In the genomic region with DNA sequence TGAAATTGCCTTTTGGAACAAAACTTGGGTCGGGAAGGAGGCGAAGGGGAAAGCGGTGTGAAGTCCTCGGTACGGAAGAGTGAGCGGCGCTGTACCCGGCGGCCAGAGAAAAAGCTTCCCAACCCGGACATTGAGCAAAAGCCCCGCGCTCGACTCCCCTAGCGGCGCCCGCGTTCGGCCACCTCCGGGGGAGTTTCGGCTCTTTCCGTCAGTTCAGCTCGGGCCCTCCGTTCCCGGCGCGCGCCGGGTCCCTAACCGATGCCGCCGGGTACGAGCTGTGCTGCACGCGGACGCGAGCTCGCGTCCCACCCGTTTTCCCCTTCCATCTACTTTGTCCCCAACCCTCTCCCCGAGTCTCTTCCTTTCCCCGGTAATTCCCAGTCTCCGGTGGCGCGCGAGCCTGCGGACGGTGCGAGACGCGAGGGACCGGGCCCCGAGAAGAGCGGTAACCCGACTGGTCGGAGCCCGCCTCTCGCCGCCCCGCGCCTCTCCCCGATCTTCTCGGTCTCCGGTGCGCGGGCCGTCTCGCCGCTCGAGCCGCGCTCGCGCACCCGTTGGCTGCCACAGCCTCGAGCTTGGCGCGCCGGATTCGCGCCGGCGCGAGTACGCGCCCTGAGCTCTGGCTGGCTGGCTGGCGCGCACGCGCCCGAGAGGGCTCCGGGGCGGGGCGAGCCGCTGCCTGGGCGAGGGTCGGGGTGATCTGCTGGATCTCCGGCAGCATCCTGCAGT, we compare ENCODE assay signal across 1 cellular context.
A peak's percentile ranks its signal among the peaks of the same experiment; 100 is the strongest.
TF ChIP-seq lines count a peak whose summit lies in the region.

No MANE protein-coding gene starts in this region.

TF ChIP-seq in K562, 482 proteins besides CTCF, POLR2A, EP300 and RAD21 (continued from another document and continues in another):
- TF ChIP-seq, protein P1, sequence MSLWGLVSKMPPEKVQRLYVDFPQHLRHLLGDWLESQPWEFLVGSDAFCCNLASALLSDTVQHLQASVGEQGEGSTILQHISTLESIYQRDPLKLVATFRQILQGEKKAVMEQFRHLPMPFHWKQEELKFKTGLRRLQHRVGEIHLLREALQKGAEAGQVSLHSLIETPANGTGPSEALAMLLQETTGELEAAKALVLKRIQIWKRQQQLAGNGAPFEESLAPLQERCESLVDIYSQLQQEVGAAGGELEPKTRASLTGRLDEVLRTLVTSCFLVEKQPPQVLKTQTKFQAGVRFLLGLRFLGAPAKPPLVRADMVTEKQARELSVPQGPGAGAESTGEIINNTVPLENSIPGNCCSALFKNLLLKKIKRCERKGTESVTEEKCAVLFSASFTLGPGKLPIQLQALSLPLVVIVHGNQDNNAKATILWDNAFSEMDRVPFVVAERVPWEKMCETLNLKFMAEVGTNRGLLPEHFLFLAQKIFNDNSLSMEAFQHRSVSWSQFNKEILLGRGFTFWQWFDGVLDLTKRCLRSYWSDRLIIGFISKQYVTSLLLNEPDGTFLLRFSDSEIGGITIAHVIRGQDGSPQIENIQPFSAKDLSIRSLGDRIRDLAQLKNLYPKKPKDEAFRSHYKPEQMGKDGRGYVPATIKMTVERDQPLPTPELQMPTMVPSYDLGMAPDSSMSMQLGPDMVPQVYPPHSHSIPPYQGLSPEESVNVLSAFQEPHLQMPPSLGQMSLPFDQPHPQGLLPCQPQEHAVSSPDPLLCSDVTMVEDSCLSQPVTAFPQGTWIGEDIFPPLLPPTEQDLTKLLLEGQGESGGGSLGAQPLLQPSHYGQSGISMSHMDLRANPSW (CRISPR knock-in tag; IDR thresholded peaks at IDR 0.05) = peak; percentile 43; the same call in 1 of the 2 replicates
- TF ChIP-seq AFF1 (IDR thresholded peaks at IDR 0.05; ENCODE audit: low read depth in 1 of 2, partially characterized antibody in 2 of 2) (no peak), EP400 (IDR thresholded peaks at IDR 0.05) (peak; percentile 76), XRCC4 (IDR thresholded peaks at IDR 0.05; ENCODE audit: extremely low read depth, insufficient read depth, insufficient read length) (no peak), SIN3B (IDR thresholded peaks at IDR 0.05; ENCODE audit: low read depth) (0 out of 2 replicates have a peak, but pooled peaks have one; percentile 13), ESRRA (IDR thresholded peaks at IDR 0.05; ENCODE audit: borderline replicate concordance, low read depth) (no peak; the same call in none of the 2 replicates), ZEB2 (IDR thresholded peaks at IDR 0.05) (no peak), FOXA1 (IDR thresholded peaks at IDR 0.05; ENCODE audit: borderline replicate concordance) (no peak), HIVEP1 (CRISPR knock-in tag; IDR thresholded peaks at IDR 0.05) (no peak), NFRKB (IDR thresholded peaks at IDR 0.05; ENCODE audit: low read depth) (peak; percentile 80; the same call in 1 of the 2 replicates), MTA1 (IDR thresholded peaks at IDR 0.05; ENCODE audit: borderline replicate concordance) (no peak), POLR3A (IDR thresholded peaks at IDR 0.05; ENCODE audit: borderline replicate concordance, extremely low read depth, insufficient read depth, insufficient read length) (no peak), ETS1 (conservative IDR thresholded peaks at IDR 0.05; ENCODE audit: control insufficient read depth, low read depth, low read length) (peak; percentile 15; the same call in 1 of the 2 replicates), ZNF436 (CRISPR knock-in tag; IDR thresholded peaks at IDR 0.05) (no peak), PURB (CRISPR knock-in tag; IDR thresholded peaks at IDR 0.05; ENCODE audit: low read depth) (no peak), KLF1 (tag; IDR thresholded peaks at IDR 0.05) (no peak), MCM3 (IDR thresholded peaks at IDR 0.05) (no peak), KDM5B (IDR thresholded peaks at IDR 0.05; ENCODE audit: insufficient replicate concordance, low read depth, low read length) (peak; percentile 81), L3MBTL2 (IDR thresholded peaks at IDR 0.05) (peak; percentile 86), ZBTB9 (CRISPR knock-in tag; IDR thresholded peaks at IDR 0.05) (no peak), SMARCC2 (IDR thresholded peaks at IDR 0.05; ENCODE audit: low read depth) (no peak), NONO (IDR thresholded peaks at IDR 0.05; ENCODE audit: low read depth in 2 of 2, low read length in 1 of 2) (peak; percentile 73 to 89), ZNF124 (CRISPR knock-in tag; IDR thresholded peaks at IDR 0.05) (no peak), TRIM25 (IDR thresholded peaks at IDR 0.05; ENCODE audit: borderline replicate concordance) (no peak), BRD9 (IDR thresholded peaks at IDR 0.05; ENCODE audit: low read depth, partially characterized antibody) (peak; percentile 25), ARID3B (CRISPR knock-in tag; IDR thresholded peaks at IDR 0.05; ENCODE audit: borderline replicate concordance) (no peak), BRF1 (IDR thresholded peaks at IDR 0.05; ENCODE audit: borderline replicate concordance, extremely low read depth, insufficient read length) (no peak), GTF2E2 (tag; IDR thresholded peaks at IDR 0.05) (peak; percentile 89; the same call in 1 of the 2 replicates), MXI1 (IDR thresholded peaks at IDR 0.05; ENCODE audit: low read depth, low read length) (no peak), MTA2 (IDR thresholded peaks at IDR 0.05; ENCODE audit: low read depth) (no peak), JUNB (CRISPR knock-in tag; conservative IDR thresholded peaks at IDR 0.05) (no peak), E2F6 (IDR thresholded peaks at IDR 0.05; ENCODE audit: borderline replicate concordance in 1 of 2, extremely low read depth in 1 of 2, insufficient read depth in 1 of 2, insufficient read length in 1 of 2, low read depth in 1 of 2, low read length in 1 of 2, poor library complexity in 1 of 2, severe bottlenecking in 1 of 2) (peak; percentile 79 to 86)
- TF ChIP-seq, protein P2, sequence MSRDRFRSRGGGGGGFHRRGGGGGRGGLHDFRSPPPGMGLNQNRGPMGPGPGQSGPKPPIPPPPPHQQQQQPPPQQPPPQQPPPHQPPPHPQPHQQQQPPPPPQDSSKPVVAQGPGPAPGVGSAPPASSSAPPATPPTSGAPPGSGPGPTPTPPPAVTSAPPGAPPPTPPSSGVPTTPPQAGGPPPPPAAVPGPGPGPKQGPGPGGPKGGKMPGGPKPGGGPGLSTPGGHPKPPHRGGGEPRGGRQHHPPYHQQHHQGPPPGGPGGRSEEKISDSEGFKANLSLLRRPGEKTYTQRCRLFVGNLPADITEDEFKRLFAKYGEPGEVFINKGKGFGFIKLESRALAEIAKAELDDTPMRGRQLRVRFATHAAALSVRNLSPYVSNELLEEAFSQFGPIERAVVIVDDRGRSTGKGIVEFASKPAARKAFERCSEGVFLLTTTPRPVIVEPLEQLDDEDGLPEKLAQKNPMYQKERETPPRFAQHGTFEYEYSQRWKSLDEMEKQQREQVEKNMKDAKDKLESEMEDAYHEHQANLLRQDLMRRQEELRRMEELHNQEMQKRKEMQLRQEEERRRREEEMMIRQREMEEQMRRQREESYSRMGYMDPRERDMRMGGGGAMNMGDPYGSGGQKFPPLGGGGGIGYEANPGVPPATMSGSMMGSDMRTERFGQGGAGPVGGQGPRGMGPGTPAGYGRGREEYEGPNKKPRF (IDR thresholded peaks at IDR 0.05; ENCODE audit: low read depth, low read length) = no peak
- TF ChIP-seq, protein P3, sequence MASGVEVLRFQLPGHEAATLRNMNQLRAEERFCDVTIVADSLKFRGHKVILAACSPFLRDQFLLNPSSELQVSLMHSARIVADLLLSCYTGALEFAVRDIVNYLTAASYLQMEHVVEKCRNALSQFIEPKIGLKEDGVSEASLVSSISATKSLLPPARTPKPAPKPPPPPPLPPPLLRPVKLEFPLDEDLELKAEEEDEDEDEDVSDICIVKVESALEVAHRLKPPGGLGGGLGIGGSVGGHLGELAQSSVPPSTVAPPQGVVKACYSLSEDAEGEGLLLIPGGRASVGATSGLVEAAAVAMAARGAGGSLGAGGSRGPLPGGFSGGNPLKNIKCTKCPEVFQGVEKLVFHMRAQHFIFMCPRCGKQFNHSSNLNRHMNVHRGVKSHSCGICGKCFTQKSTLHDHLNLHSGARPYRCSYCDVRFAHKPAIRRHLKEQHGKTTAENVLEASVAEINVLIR (CRISPR knock-in tag; IDR thresholded peaks at IDR 0.05) = no peak
